In the genomic region with DNA sequence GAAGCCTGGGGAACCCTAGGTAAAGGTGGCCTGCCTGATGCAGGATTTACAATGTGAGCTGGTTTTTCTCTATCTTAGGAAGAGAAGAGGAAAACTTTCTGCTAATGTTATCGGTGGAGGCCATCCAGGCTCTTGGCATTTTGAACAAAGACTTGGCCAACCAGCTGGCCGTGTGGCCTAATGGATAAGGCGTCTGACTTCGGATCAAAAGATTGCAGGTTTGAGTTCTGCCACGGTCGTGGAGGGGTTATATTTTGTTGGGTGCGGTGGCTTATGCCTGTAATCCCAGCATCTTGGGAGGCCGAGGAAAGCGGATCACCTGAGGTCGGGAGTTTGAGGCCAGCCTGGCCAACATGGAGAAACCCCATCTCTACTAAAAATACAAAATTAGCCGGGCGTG, we compare ENCODE assay signal across 1 cellular context.
TF ChIP-seq lines count a peak whose summit lies in the region.

No MANE protein-coding gene starts in this region.

TF ChIP-seq in HepG2, 621 proteins besides CTCF, POLR2A, EP300 and RAD21:
- TF ChIP-seq ZNF501 (CRISPR knock-in tag; IDR thresholded peaks at IDR 0.05) (peak; percentile 39; the same call in 1 of the 2 replicates), PHB2 (IDR thresholded peaks at IDR 0.05; ENCODE audit: partially characterized antibody) (no peak), CCDC6 (CRISPR knock-in tag; IDR thresholded peaks at IDR 0.05) (0 out of 2 replicates have a peak, but pooled peaks have one; percentile 6), ZMAT3 (CRISPR knock-in tag; conservative IDR thresholded peaks at IDR 0.05) (no peak), HMG20B (CRISPR knock-in tag; conservative IDR thresholded peaks at IDR 0.05) (no peak), SIX4 (CRISPR knock-in tag; IDR thresholded peaks at IDR 0.05) (no peak)
